Comparison of ENCODE assay signal across 8 cellular contexts in genomic region chr3:86161493-86161892, GRCh38.
"Had no signal": no experiment of that assay in that cellular context is flagged by ENCODE, and none has a peak within 500 bp of the region (broad histone marks: within the 10 kb centered on the region; RNA-seq: fewer than 3 reads in every experiment).

No MANE protein-coding gene starts in this region.

- H3K36me3 ChIP-seq: HAP-1 had no signal

- H3K9me3 ChIP-seq: HAP-1 had no signal

- H3K4me3 ChIP-seq: GM23248, HAP-1 had no signal

- ATAC-seq: HCT116, HepG2 had no signal

- DNase-seq: GM23248, GOT3, H7, HFFc6 had no signal

- H2AFZ ChIP-seq: GM23248 had no signal

- H3K27ac ChIP-seq: GM23248, HL-60 had no signal

- H3K9ac ChIP-seq: GM23248 had no signal
